8 cellular contexts compared by ENCODE assay signal in the genomic region with DNA sequence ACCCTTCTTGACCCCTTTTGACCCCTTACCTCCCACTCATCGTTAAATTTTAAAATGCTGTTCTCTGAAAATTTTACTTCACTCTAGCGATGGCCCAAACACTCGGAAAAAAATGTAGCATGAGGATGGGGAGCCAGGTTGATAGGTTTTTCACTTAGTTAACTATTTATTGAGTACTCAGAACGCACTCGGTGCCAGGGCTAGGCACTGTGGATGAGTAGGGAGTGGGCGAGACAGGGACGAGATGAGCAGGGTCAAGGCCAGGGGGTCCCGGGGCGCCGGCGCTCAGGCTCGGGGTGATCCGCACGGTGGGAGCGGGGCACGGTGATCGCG. TPM values are rescaled to one million over a fixed set of nuclear protein-coding genes. Genes with fewer than 3 reads are reported as not detected.
DNase-seq lines count a peak whose midpoint lies in the region; ATAC-seq and TF ChIP-seq lines count a peak whose summit lies in the region.

No MANE protein-coding gene starts in this region.

- no peaks in the 10 kb centered on the region for H3K9me3 ChIP-seq in thyroid gland

- no peak for DNase-seq in activated T-cell treated with anti-CD3 and anti-CD28 coated beads, Interleukin-2, amount 50 U/mL, for 4 hours
- DNase-seq in activated T-cell treated with anti-CD3 and anti-CD28 coated beads, Interleukin-2, amount 50 U/mL, for 48 hours, result no peak
- DNase-seq in activated T-helper 2 cell treated with anti-CD3 and anti-CD28 coated beads, Interferon-gamma antibody, Interleukin-2, Interleukin-4, amounts not matched to agents 10 μg/mL and 5 μg/mL and 100 μg/mL, durations not matched to agents 14 hours and 24 hours and 36 hours (ENCODE audit: low spot score), result no peak
- DNase-seq in kidney glomerular epithelial cell (lab: John Stamatoyannopoulos, UW), result peak; percentile 5
- DNase-seq in thyroid gland, result no peak
- no peak for DNase-seq in cerebellar nuclear complex (lab: John Stamatoyannopoulos, UW)
- no peak for DNase-seq in NCI-H1048 (lab: John Stamatoyannopoulos, UW)
- DNase-seq in NCI-H345 treated with DMSO at 0.1 percent for 48 hours (lab: John Stamatoyannopoulos, UW; ENCODE audit: unreplicated experiment), result no peak

- peaks cover 12 to 18% of the 10 kb centered on the region in 2 donors for H3K4me1 ChIP-seq in thyroid gland

- peaks cover 50% of the 10 kb centered on the region for H3K36me3 Mint-ChIP-seq in activated T-cell treated with anti-CD3 and anti-CD28 coated beads, Interleukin-2, amount 50 U/mL, for 4 hours (ENCODE audit: insufficient read depth)
- peaks cover 80% of the 10 kb centered on the region for H3K36me3 Mint-ChIP-seq in activated T-helper 2 cell treated with anti-CD3 and anti-CD28 coated beads, Interferon-gamma antibody, Interleukin-2, Interleukin-4, amounts not matched to agents 10 μg/mL and 5 μg/mL and 100 μg/mL, durations not matched to agents 14 hours and 24 hours and 36 hours (ENCODE audit: low read depth)

- ATAC-seq in activated T-cell treated with anti-CD3 and anti-CD28 coated beads, Interleukin-2, amount 50 U/mL, for 4 hours, result peak in 1 of 2 donors; percentile 52

- H3K27ac ChIP-seq in thyroid gland, result peak overlapping the region in 2 of 3 donors; percentile 73 to 76

- no peak for TF ChIP-seq CTCF in thyroid gland (IDR thresholded peaks at IDR 0.05)

- H3K36me3 ChIP-seq in thyroid gland, result peaks cover 21 to 31% of the 10 kb centered on the region in 2 donors

- peak overlapping the region; percentile 54 for H3K27ac Mint-ChIP-seq in activated T-helper 2 cell treated with anti-CD3 and anti-CD28 coated beads, Interferon-gamma antibody, Interleukin-2, Interleukin-4, amounts not matched to agents 10 μg/mL and 5 μg/mL and 100 μg/mL, durations not matched to agents 14 hours and 24 hours and 36 hours

- H3K27me3 ChIP-seq in thyroid gland, result no peaks in the 10 kb centered on the region

- H3K4me3 Mint-ChIP-seq in activated T-cell treated with anti-CD3 and anti-CD28 coated beads, Interleukin-2, amount 50 U/mL, for 4 hours, result peak overlapping the region; percentile 95
- peak overlapping the region; percentile 91 for H3K4me3 Mint-ChIP-seq in activated T-helper 2 cell treated with anti-CD3 and anti-CD28 coated beads, Interferon-gamma antibody, Interleukin-2, Interleukin-4, amounts not matched to agents 10 μg/mL and 5 μg/mL and 100 μg/mL, durations not matched to agents 14 hours and 24 hours and 36 hours (ENCODE audit: low read depth)

- peaks cover 16% of the 10 kb centered on the region for H3K9me3 Mint-ChIP-seq in activated T-cell treated with anti-CD3 and anti-CD28 coated beads, Interleukin-2, amount 50 U/mL, for 4 hours
- H3K9me3 Mint-ChIP-seq in activated T-helper 2 cell treated with anti-CD3 and anti-CD28 coated beads, Interferon-gamma antibody, Interleukin-2, Interleukin-4, amounts not matched to agents 10 μg/mL and 5 μg/mL and 100 μg/mL, durations not matched to agents 14 hours and 24 hours and 36 hours, result peaks cover 67% of the 10 kb centered on the region

- H3K4me1 Mint-ChIP-seq in activated T-cell treated with anti-CD3 and anti-CD28 coated beads, Interleukin-2, amount 50 U/mL, for 4 hours (ENCODE audit: low read depth), result peaks cover 50% of the 10 kb centered on the region
- peaks cover 18% of the 10 kb centered on the region for H3K4me1 Mint-ChIP-seq in activated T-helper 2 cell treated with anti-CD3 and anti-CD28 coated beads, Interferon-gamma antibody, Interleukin-2, Interleukin-4, amounts not matched to agents 10 μg/mL and 5 μg/mL and 100 μg/mL, durations not matched to agents 14 hours and 24 hours and 36 hours (ENCODE audit: low read depth)

- intact Hi-C loops in activated T-helper 2 cell treated with anti-CD3 and anti-CD28 coated beads, Interferon-gamma antibody, Interleukin-2, Interleukin-4, amounts not matched to agents 10 μg/mL and 5 μg/mL and 100 μg/mL, durations not matched to agents 14 hours and 24 hours and 36 hours (cut with micrococcal nuclease), result loop anchor here (2.0 kb wide), 2 partner anchors 100 to 166 kb away; a partner anchor contains a TSS
- intact Hi-C loops in thyroid gland (cut with DNase I), result no loop called here

- 0 to 1% methylated on average over 13 to 18 of the region's 18 CpGs for WGBS in thyroid gland, 2 donors

- no peak for TF ChIP-seq POLR2A in thyroid gland (IDR thresholded peaks at IDR 0.05)

- H3K27me3 Mint-ChIP-seq in activated T-cell treated with anti-CD3 and anti-CD28 coated beads, Interleukin-2, amount 50 U/mL, for 4 hours (ENCODE audit: low read depth), result no peaks in the 10 kb centered on the region
- no peaks in the 10 kb centered on the region for H3K27me3 Mint-ChIP-seq in activated T-helper 2 cell treated with anti-CD3 and anti-CD28 coated beads, Interferon-gamma antibody, Interleukin-2, Interleukin-4, amounts not matched to agents 10 μg/mL and 5 μg/mL and 100 μg/mL, durations not matched to agents 14 hours and 24 hours and 36 hours (ENCODE audit: low read depth)

- H3K4me3 ChIP-seq in thyroid gland (replicated peaks in 1 of 3), result peak overlapping the region; percentile 68 to 78 (median 70)

RNA-seq across cellular contexts. Expression of a gene that starts 0.4 kb away (rescaled TPM):
- 10 to 100 TPM; 12.7 to 13.2 (median 12.7) TPM for total RNA-seq in activated T-cell treated with anti-CD3 and anti-CD28 coated beads, Interleukin-2, amount 50 U/mL, for 4 hours
- 13.2 and 16.1 TPM in 2 replicates for total RNA-seq in activated T-helper 2 cell treated with anti-CD3 and anti-CD28 coated beads, Interferon-gamma antibody, Interleukin-2, Interleukin-4, amounts not matched to agents 10 μg/mL and 5 μg/mL and 100 μg/mL, durations not matched to agents 14 hours and 24 hours and 36 hours
- total RNA-seq in thyroid gland, result 10 to 100 TPM; 12.0 to 20.2 (median 15.4) TPM

RNA-seq across cellular contexts. Expression of a gene that starts 0.6 kb away (rescaled TPM):
- 1 to 10 TPM; 8.9 to 10.0 (median 9.2) TPM for total RNA-seq in activated T-cell treated with anti-CD3 and anti-CD28 coated beads, Interleukin-2, amount 50 U/mL, for 4 hours
- total RNA-seq in activated T-helper 2 cell treated with anti-CD3 and anti-CD28 coated beads, Interferon-gamma antibody, Interleukin-2, Interleukin-4, amounts not matched to agents 10 μg/mL and 5 μg/mL and 100 μg/mL, durations not matched to agents 14 hours and 24 hours and 36 hours, result 9.2 and 11.1 TPM in 2 replicates
- 10 to 100 TPM; 12.1 to 16.7 (median 16.1) TPM for total RNA-seq in thyroid gland

RNA-seq across cellular contexts. Expression of a gene that starts 42.9 kb away (rescaled TPM):
- 1 to 10 TPM; 1.2 to 1.5 (median 1.3) TPM for total RNA-seq in activated T-cell treated with anti-CD3 and anti-CD28 coated beads, Interleukin-2, amount 50 U/mL, for 4 hours
- total RNA-seq in activated T-helper 2 cell treated with anti-CD3 and anti-CD28 coated beads, Interferon-gamma antibody, Interleukin-2, Interleukin-4, amounts not matched to agents 10 μg/mL and 5 μg/mL and 100 μg/mL, durations not matched to agents 14 hours and 24 hours and 36 hours, result 1.8 and 1.9 TPM in 2 replicates
- 1 to 10 TPM; 2.7 to 6.8 (median 4.3) TPM for total RNA-seq in thyroid gland

RNA-seq across cellular contexts. Expression of a gene that starts 43.1 kb away (rescaled TPM):
- total RNA-seq in activated T-cell treated with anti-CD3 and anti-CD28 coated beads, Interleukin-2, amount 50 U/mL, for 4 hours, result 10 to 100 TPM; 27.3 to 29.3 (median 27.8) TPM
- 31.0 and 36.2 TPM in 2 replicates for total RNA-seq in activated T-helper 2 cell treated with anti-CD3 and anti-CD28 coated beads, Interferon-gamma antibody, Interleukin-2, Interleukin-4, amounts not matched to agents 10 μg/mL and 5 μg/mL and 100 μg/mL, durations not matched to agents 14 hours and 24 hours and 36 hours
- 10 to 100 TPM; 22.7 to 42.2 (median 31.0) TPM for total RNA-seq in thyroid gland

RNA-seq across cellular contexts. Expression of a gene that starts 44.7 kb away (rescaled TPM):
- not detected for total RNA-seq in activated T-cell treated with anti-CD3 and anti-CD28 coated beads, Interleukin-2, amount 50 U/mL, for 4 hours
- not detected in 2 replicates for total RNA-seq in activated T-helper 2 cell treated with anti-CD3 and anti-CD28 coated beads, Interferon-gamma antibody, Interleukin-2, Interleukin-4, amounts not matched to agents 10 μg/mL and 5 μg/mL and 100 μg/mL, durations not matched to agents 14 hours and 24 hours and 36 hours
- 1 to 10 TPM in 2 of 4 donors, under 1 TPM in 1, not detected in 1; 0.68 to 2.0 (median 1.1) TPM for total RNA-seq in thyroid gland
